ENCODE assay signal across 12 cellular contexts in genomic region chr4:77695769-77696168, GRCh38.
DNase-seq lines count a peak whose midpoint lies in the region; ATAC-seq and TF ChIP-seq lines count a peak whose summit lies in the region.
"Had no signal": no experiment of that assay in that cellular context is flagged by ENCODE, and none has a peak within 500 bp of the region (broad histone marks: within the 10 kb centered on the region; RNA-seq: fewer than 3 reads in every experiment).

No MANE protein-coding gene starts in this region.

- no peak overlapping the region for H3K4me3 ChIP-seq in breast epithelium
- H3K4me3 ChIP-seq in fibroblast of the aortic adventitia (ENCODE audit: low read depth, low read length), result no peak overlapping the region

- no peak for TF ChIP-seq CTCF in MCF 10A (IDR thresholded peaks at IDR 0.05; ENCODE audit: unreplicated experiment)
- TF ChIP-seq CTCF in breast epithelium (IDR thresholded peaks at IDR 0.05), result no peak
- TF ChIP-seq CTCF in fibroblast of the aortic adventitia (IDR thresholded peaks at IDR 0.05; ENCODE audit: insufficient read depth, low read length), result no peak

- H3K36me3 ChIP-seq in breast epithelium, result no peaks in the 10 kb centered on the region

- intact Hi-C loops in MCF 10A (cut with micrococcal nuclease), result loop anchor here (5.0 kb wide), 2 partner anchors 167 to 328 kb away; partner anchors contain the start of gene MRPL1
- intact Hi-C loops in breast epithelium (cut with DNase I; ENCODE audit: low total_unique reads), result no loop called here

- no peaks in the 10 kb centered on the region for H3K9me3 ChIP-seq in breast epithelium

- H3K27me3 ChIP-seq in breast epithelium, result no peaks in the 10 kb centered on the region

- H3K4me3 Mint-ChIP-seq in MCF 10A (ENCODE audit: unreplicated experiment), result no peak overlapping the region
- H3K4me3 Mint-ChIP-seq in activated CD8-positive, alpha-beta T cell treated with anti-CD3 and anti-CD28 coated beads, Interleukin-2, amount 10 ng/mL, durations not matched to agents 7 days and 5 days, result no peak overlapping the region
- H3K4me3 Mint-ChIP-seq: naive B cell had no signal

- no peak for TF ChIP-seq POLR2A in breast epithelium (IDR thresholded peaks at IDR 0.05)

- DNase-seq in MCF 10A (ENCODE audit: unreplicated experiment) (peak; percentile 94), breast epithelium (ENCODE audit: low spot score in 2 of 2) (no peak), fibroblast of the aortic adventitia (ENCODE audit: low read depth) (peak; percentile 91), stromal cell of bone marrow (ENCODE audit: low read depth) (peak; percentile 86)
- no peak for DNase-seq in activated CD4-positive, alpha-beta T cell treated with anti-CD3 and anti-CD28 coated beads, Interleukin-2, amount 50 U/mL, for 48 hours
- no peak for DNase-seq in activated CD8-positive, alpha-beta T cell treated with anti-CD3 and anti-CD28 coated beads, Interleukin-2, amount 10 ng/mL, durations not matched to agents 7 days and 5 days
- DNase-seq: AML-193; naive B cell; NCI-H446 treated with DMSO at 0.1 percent for 48 hours; stimulated activated CD4-positive, alpha-beta T cell treated with anti-CD3 and anti-CD28 coated beads, Interleukin-4, amount 100 ng/mL, for 24 hours had no signal

- ATAC-seq in SK-N-SH treated with all-trans-retinoic acid at 6 μM for 48 hours (peak; percentile 84), GM18868 (IDR thresholded peaks at IDR 0.05; ENCODE audit: unreplicated experiment) (no peak)
- no peak for ATAC-seq in activated CD8-positive, alpha-beta T cell treated with anti-CD3 and anti-CD28 coated beads, Interleukin-2, amount 10 ng/mL, durations not matched to agents 7 days and 5 days

- CTCF ChIA-PET in MCF 10A (lab: Yijun Ruan, JAX), result interaction anchor here (0.6 to 2.4 kb wide), 8 partner anchors 77 to 387 kb away, joined by 3 to 10 read pairs (median 5); no protein-coding TSS in a partner anchor
- CTCF ChIA-PET in activated CD8-positive, alpha-beta T cell treated with anti-CD3 and anti-CD28 coated beads, Interleukin-2, amount 10 ng/mL, durations not matched to agents 7 days and 5 days (lab: Charles Lee), result interaction anchor here (0.7 kb wide), 1 partner anchor 95 kb away, joined by 3 read pairs; no protein-coding TSS in a partner anchor

- no peak overlapping the region for H3K27ac ChIP-seq in breast epithelium

- POLR2A ChIA-PET in MCF 10A (lab: Yijun Ruan, JAX), result interaction anchor here (0.9 to 1.7 kb wide), 2 partner anchors 77 to 123 kb away, joined by 4 read pairs; no protein-coding TSS in a partner anchor
- POLR2A ChIA-PET in activated CD8-positive, alpha-beta T cell treated with anti-CD3 and anti-CD28 coated beads, Interleukin-2, amount 10 ng/mL, durations not matched to agents 7 days and 5 days (lab: Charles Lee), result no interaction called here

- no peaks in the 10 kb centered on the region for H3K27me3 Mint-ChIP-seq in MCF 10A (ENCODE audit: insufficient read depth, unreplicated experiment)
- no peaks in the 10 kb centered on the region for H3K27me3 Mint-ChIP-seq in activated CD8-positive, alpha-beta T cell treated with anti-CD3 and anti-CD28 coated beads, Interleukin-2, amount 10 ng/mL, durations not matched to agents 7 days and 5 days (ENCODE audit: low read depth)
- H3K27me3 Mint-ChIP-seq: naive B cell had no signal

- BruUV-seq in MCF 10A (replicated peaks; lab: Mats Ljungman, UMichigan), result no TSS peak

- H3K27ac Mint-ChIP-seq in MCF 10A (ENCODE audit: low read depth, unreplicated experiment), result no peak overlapping the region
- no peak overlapping the region for H3K27ac Mint-ChIP-seq in activated CD8-positive, alpha-beta T cell treated with anti-CD3 and anti-CD28 coated beads, Interleukin-2, amount 10 ng/mL, durations not matched to agents 7 days and 5 days
- H3K27ac Mint-ChIP-seq: naive B cell had no signal

- no peaks in the 10 kb centered on the region for H3K4me1 ChIP-seq in breast epithelium

- peaks cover 23% of the 10 kb centered on the region for H3K4me1 Mint-ChIP-seq in MCF 10A (ENCODE audit: insufficient read depth, unreplicated experiment)
- no peaks in the 10 kb centered on the region for H3K4me1 Mint-ChIP-seq in activated CD8-positive, alpha-beta T cell treated with anti-CD3 and anti-CD28 coated beads, Interleukin-2, amount 10 ng/mL, durations not matched to agents 7 days and 5 days (ENCODE audit: low read depth)
- H3K4me1 Mint-ChIP-seq: naive B cell had no signal

- no peaks in the 10 kb centered on the region for H3K9me3 Mint-ChIP-seq in MCF 10A (ENCODE audit: unreplicated experiment)
- H3K9me3 Mint-ChIP-seq in activated CD8-positive, alpha-beta T cell treated with anti-CD3 and anti-CD28 coated beads, Interleukin-2, amount 10 ng/mL, durations not matched to agents 7 days and 5 days (ENCODE audit: insufficient read depth), result no peaks in the 10 kb centered on the region
- H3K9me3 Mint-ChIP-seq: naive B cell had no signal

- peaks cover 9% of the 10 kb centered on the region for H3K36me3 Mint-ChIP-seq in MCF 10A (ENCODE audit: insufficient read depth, unreplicated experiment)
- no peaks in the 10 kb centered on the region for H3K36me3 Mint-ChIP-seq in activated CD8-positive, alpha-beta T cell treated with anti-CD3 and anti-CD28 coated beads, Interleukin-2, amount 10 ng/mL, durations not matched to agents 7 days and 5 days (ENCODE audit: low read depth)
- H3K36me3 Mint-ChIP-seq: naive B cell had no signal

TF ChIP-seq in SK-N-SH treated with all-trans-retinoic acid at 6 μM for 48 hours, 23 proteins besides CTCF, POLR2A, EP300 and RAD21 (continues in another document):
- TF ChIP-seq, protein P1, sequence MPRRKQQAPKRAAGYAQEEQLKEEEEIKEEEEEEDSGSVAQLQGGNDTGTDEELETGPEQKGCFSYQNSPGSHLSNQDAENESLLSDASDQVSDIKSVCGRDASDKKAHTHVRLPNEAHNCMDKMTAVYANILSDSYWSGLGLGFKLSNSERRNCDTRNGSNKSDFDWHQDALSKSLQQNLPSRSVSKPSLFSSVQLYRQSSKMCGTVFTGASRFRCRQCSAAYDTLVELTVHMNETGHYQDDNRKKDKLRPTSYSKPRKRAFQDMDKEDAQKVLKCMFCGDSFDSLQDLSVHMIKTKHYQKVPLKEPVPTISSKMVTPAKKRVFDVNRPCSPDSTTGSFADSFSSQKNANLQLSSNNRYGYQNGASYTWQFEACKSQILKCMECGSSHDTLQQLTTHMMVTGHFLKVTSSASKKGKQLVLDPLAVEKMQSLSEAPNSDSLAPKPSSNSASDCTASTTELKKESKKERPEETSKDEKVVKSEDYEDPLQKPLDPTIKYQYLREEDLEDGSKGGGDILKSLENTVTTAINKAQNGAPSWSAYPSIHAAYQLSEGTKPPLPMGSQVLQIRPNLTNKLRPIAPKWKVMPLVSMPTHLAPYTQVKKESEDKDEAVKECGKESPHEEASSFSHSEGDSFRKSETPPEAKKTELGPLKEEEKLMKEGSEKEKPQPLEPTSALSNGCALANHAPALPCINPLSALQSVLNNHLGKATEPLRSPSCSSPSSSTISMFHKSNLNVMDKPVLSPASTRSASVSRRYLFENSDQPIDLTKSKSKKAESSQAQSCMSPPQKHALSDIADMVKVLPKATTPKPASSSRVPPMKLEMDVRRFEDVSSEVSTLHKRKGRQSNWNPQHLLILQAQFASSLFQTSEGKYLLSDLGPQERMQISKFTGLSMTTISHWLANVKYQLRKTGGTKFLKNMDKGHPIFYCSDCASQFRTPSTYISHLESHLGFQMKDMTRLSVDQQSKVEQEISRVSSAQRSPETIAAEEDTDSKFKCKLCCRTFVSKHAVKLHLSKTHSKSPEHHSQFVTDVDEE (CRISPR knock-in tag; IDR thresholded peaks at IDR 0.05), result no peak
- TF ChIP-seq ESRRG (CRISPR knock-in tag; IDR thresholded peaks at IDR 0.05) (no peak), ZFP30 (CRISPR knock-in tag; IDR thresholded peaks at IDR 0.05) (no peak), CSRNP3 (CRISPR knock-in tag; IDR thresholded peaks at IDR 0.05) (no peak), ZC3H10 (CRISPR knock-in tag; IDR thresholded peaks at IDR 0.05) (no peak), PPARA (CRISPR knock-in tag; IDR thresholded peaks at IDR 0.05; ENCODE audit: borderline replicate concordance) (no peak), ZNF70 (CRISPR knock-in tag; IDR thresholded peaks at IDR 0.05) (no peak)
- TF ChIP-seq, protein P2, sequence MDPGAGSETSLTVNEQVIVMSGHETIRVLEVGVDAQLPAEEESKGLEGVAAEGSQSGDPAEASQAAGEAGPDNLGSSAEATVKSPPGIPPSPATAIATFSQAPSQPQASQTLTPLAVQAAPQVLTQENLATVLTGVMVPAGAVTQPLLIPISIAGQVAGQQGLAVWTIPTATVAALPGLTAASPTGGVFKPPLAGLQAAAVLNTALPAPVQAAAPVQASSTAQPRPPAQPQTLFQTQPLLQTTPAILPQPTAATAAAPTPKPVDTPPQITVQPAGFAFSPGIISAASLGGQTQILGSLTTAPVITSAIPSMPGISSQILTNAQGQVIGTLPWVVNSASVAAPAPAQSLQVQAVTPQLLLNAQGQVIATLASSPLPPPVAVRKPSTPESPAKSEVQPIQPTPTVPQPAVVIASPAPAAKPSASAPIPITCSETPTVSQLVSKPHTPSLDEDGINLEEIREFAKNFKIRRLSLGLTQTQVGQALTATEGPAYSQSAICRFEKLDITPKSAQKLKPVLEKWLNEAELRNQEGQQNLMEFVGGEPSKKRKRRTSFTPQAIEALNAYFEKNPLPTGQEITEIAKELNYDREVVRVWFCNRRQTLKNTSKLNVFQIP (CRISPR knock-in tag; IDR thresholded peaks at IDR 0.05; ENCODE audit: borderline replicate concordance, low read depth), result no peak

Comparison
In these comparisons a context has a peak if more than half of its experiments do, and no peak if none do; other contexts are left out.
1. DNase-seq: peak in MCF 10A (single experiment), fibroblast of the aortic adventitia (single experiment) and stromal cell of bone marrow (single experiment); none in breast epithelium (0 of 2), activated CD4-positive, alpha-beta T cell treated with anti-CD3 and anti-CD28 coated beads, Interleukin-2, amount 50 U/mL, for 48 hours (0 of 2) and activated CD8-positive, alpha-beta T cell treated with anti-CD3 and anti-CD28 coated beads, Interleukin-2, amount 10 ng/mL, durations not matched to agents 7 days and 5 days (single experiment).